Comparison of ENCODE assay signal across 8 cellular contexts in genomic region chr10:25682203-25682950, GRCh38.
DNase-seq lines count a peak whose midpoint lies in the region; ATAC-seq and TF ChIP-seq lines count a peak whose summit lies in the region.

No MANE protein-coding gene starts in this region.

- H3K36me3 ChIP-seq in brain microvascular endothelial cell (replicated peaks) (no peaks in the 10 kb centered on the region), thoracic aorta (no peaks in the 10 kb centered on the region)

- no peak overlapping the region for H3K4me3 ChIP-seq in brain microvascular endothelial cell (ENCODE audit: low read depth, low read length)
- H3K4me3 ChIP-seq in thoracic aorta, result peak overlapping the region; percentile 27

- ATAC-seq in thoracic aorta (ENCODE audit: insufficient number of reproducible peaks, low FRiP score, low read depth), result no peak
- no peak for ATAC-seq in GM18498 (IDR thresholded peaks at IDR 0.05; ENCODE audit: unreplicated experiment)

- H3K4me1 ChIP-seq in thoracic aorta (ENCODE audit: control insufficient read depth in 1 of 2, low read depth in 2 of 2), result peaks cover 0 to 5% of the 10 kb centered on the region in 2 donors

- DNase-seq in NCI-H2107 treated with DMSO at 0.1 percent for 48 hours (lab: John Stamatoyannopoulos, UW; ENCODE audit: unreplicated experiment) (peak; percentile 10), NCI-H2107 (lab: John Stamatoyannopoulos, UW) (no peak), brain microvascular endothelial cell (peak; percentile 4), kidney tubule cell (ENCODE audit: low spot score) (peak; percentile 56), thoracic aorta (ENCODE audit: low spot score) (no peak)
- no peak for DNase-seq in activated CD4-positive, CD25-positive, alpha-beta regulatory T cell treated with anti-CD3 and anti-CD28 coated beads, Interleukin-2, amount 50 U/mL, for 72 hours
- DNase-seq in effector CD4-positive, alpha-beta T cell, result no peak

- H3K27me3 ChIP-seq in brain microvascular endothelial cell (replicated peaks), result no peaks in the 10 kb centered on the region
- H3K27me3 ChIP-seq in thoracic aorta (replicated peaks; ENCODE audit: insufficient read depth), result no peaks in the 10 kb centered on the region

- H3K27ac ChIP-seq in brain microvascular endothelial cell (no peak overlapping the region), thoracic aorta (no peak overlapping the region)

- in situ Hi-C loops in brain microvascular endothelial cell (cut with HindIII; ENCODE audit: low pct_ligation_motif_present, low sequenced_read_pairs), result no loop called here

- no peaks in the 10 kb centered on the region for H3K9me3 ChIP-seq in thoracic aorta

- TF ChIP-seq CTCF in brain microvascular endothelial cell (IDR thresholded peaks at IDR 0.05; ENCODE audit: low read depth, low read length, missing control alignments), result peak; percentile 52
- TF ChIP-seq CTCF in thoracic aorta (IDR thresholded peaks at IDR 0.05), result no peak

Comparison
In these comparisons a context has a peak if more than half of its experiments do, and no peak if none do; other contexts are left out.
1. DNase-seq: peak in NCI-H2107 treated with DMSO at 0.1 percent for 48 hours (single experiment), brain microvascular endothelial cell (single experiment) and kidney tubule cell (single experiment); none in NCI-H2107 (single experiment), thoracic aorta (single experiment), activated CD4-positive, CD25-positive, alpha-beta regulatory T cell treated with anti-CD3 and anti-CD28 coated beads, Interleukin-2, amount 50 U/mL, for 72 hours (single experiment) and effector CD4-positive, alpha-beta T cell (single experiment).